1 cellular context compared by ENCODE assay signal in the genomic region with DNA sequence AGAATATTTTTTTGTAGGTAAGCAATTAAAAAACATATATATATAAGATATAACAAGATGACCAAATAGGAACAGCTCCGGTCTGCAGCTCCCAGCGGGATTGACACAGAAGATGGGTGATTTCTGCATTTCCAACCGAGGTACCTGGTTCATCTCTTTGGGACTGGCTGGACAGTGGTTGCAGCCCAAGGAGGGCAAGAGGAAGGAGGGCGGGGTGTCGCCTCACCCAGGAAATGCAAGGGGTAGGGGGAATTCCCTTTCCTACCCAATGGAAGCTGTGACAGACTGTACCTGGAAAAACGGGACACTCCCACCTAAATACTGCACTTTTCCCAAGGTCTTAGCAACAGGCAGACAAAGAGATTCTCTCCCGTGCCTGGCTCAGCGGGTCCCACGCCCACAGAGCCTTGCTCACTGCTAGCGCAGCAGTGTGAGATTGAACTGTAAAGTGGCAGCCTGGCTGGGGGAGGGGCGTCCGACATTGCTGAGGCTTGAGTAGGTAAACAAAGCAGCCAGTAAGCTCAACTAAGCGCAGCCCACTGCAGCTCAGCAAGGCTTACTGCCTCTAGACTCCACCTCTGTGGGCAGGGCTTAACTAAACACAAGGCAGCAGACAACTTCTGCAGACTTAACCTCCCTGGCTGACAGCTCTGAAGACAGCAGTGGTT.
TF ChIP-seq lines count a peak whose summit lies in the region.

No MANE protein-coding gene starts in this region.

TF ChIP-seq in GM23338, 12 proteins besides CTCF, POLR2A, EP300 and RAD21 (continued from another document):
- TF ChIP-seq JUNB (IDR thresholded peaks at IDR 0.05; ENCODE audit: unreplicated experiment), result no peak
- TF ChIP-seq, protein P1, sequence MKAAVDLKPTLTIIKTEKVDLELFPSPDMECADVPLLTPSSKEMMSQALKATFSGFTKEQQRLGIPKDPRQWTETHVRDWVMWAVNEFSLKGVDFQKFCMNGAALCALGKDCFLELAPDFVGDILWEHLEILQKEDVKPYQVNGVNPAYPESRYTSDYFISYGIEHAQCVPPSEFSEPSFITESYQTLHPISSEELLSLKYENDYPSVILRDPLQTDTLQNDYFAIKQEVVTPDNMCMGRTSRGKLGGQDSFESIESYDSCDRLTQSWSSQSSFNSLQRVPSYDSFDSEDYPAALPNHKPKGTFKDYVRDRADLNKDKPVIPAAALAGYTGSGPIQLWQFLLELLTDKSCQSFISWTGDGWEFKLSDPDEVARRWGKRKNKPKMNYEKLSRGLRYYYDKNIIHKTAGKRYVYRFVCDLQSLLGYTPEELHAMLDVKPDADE (IDR thresholded peaks at IDR 0.05), result no peak
- TF ChIP-seq ZNF114 (CRISPR knock-in tag; IDR thresholded peaks at IDR 0.05), result no peak
- no peak for TF ChIP-seq EZH2phosphoT487 (IDR thresholded peaks at IDR 0.05; ENCODE audit: unreplicated experiment)
- no peak for TF ChIP-seq ZNF331 (CRISPR knock-in tag; IDR thresholded peaks at IDR 0.05; ENCODE audit: low read depth)
